In genomic region chr1:47374501-47374900, GRCh38 we compare ENCODE assay signal across 25 cellular contexts. TPM values are rescaled to one million over a fixed set of nuclear protein-coding genes. Genes with fewer than 3 reads are reported as not detected.
DNase-seq lines count a peak whose midpoint lies in the region; ATAC-seq, FAIRE-seq and TF ChIP-seq lines count a peak whose summit lies in the region.
"Had no signal": no experiment of that assay in that cellular context is flagged by ENCODE, and none has a peak within 500 bp of the region (broad histone marks: within the 10 kb centered on the region; RNA-seq: fewer than 3 reads in every experiment).

No MANE protein-coding gene starts in this region.

- no peaks in the 10 kb centered on the region for H3K27me3 Mint-ChIP-seq in activated naive CD4-positive, alpha-beta T cell treated with anti-CD3 and anti-CD28 coated beads, Interleukin-2, amount 50 U/mL, for 24 hours
- no peaks in the 10 kb centered on the region for H3K27me3 Mint-ChIP-seq in activated naive CD4-positive, alpha-beta T cell treated with anti-CD3 and anti-CD28 coated beads for 36 hours (ENCODE audit: low read depth)
- H3K27me3 Mint-ChIP-seq: CD4-positive, alpha-beta T cell; CD8-positive, alpha-beta memory T cell had no signal

- no peak for TF ChIP-seq POLR2A in K562 (conservative IDR thresholded peaks at IDR 0.05)

- H3K4me1 ChIP-seq in K562 (replicated peaks in 1 of 2; ENCODE audit: control insufficient read depth in 2 of 2, insufficient read depth in 2 of 2, low read length in 2 of 2), result peaks cover 0 to 14% of the 10 kb centered on the region in 2 experiments; a peak in 2 of 5 replicates
- H3K4me1 ChIP-seq: BE2C had no signal

- H3K4me3 ChIP-seq in K562, result no peak overlapping the region
- H3K4me3 ChIP-seq: BLaER1 treated with 17β-estradiol and CSF1 and Interleukin-3, amounts not matched to agents 10 nM and 100 nM; GM12878; GM23248 had no signal

- no peak overlapping the region for H3K27ac ChIP-seq in K562 (ENCODE audit: extremely low read depth, low read depth, low read length)
- H3K27ac ChIP-seq: 22Rv1; BLaER1 treated with 17β-estradiol and CSF1 and Interleukin-3, amounts not matched to agents 10 nM and 100 nM; GM23248 had no signal

- intact Hi-C loops in activated naive CD4-positive, alpha-beta T cell treated with anti-CD3 and anti-CD28 coated beads for 36 hours (cut with micrococcal nuclease), result no loop called here
- intact Hi-C loops in K562 (cut with micrococcal nuclease), result loop anchor here (5.0 kb wide), 1 partner anchor 37 kb away; no protein-coding TSS in a partner anchor

- in situ Hi-C loops in K562 (cut with MboI), result no loop called here

- no peaks in the 10 kb centered on the region for H3K9me1 ChIP-seq in K562 (ENCODE audit: control insufficient read depth, insufficient read depth, low read length)

- H3K36me3 ChIP-seq in K562 (ENCODE audit: control insufficient read depth, insufficient read depth, low read length), result peaks cover 89% of the 10 kb centered on the region

- TF ChIP-seq CTCF in K562 (IDR thresholded peaks at IDR 0.05 in 2 of 3, conservative IDR thresholded peaks at IDR 0.05 in 1 of 3; ENCODE audit: insufficient read depth in 2 of 3, low read depth in 1 of 3, low read length in 3 of 3), result no peak

- H3K9me3 ChIP-seq in K562 (replicated peaks; ENCODE audit: control insufficient read depth, insufficient read depth, low read depth, low read length), result no peaks in the 10 kb centered on the region
- H3K9me3 ChIP-seq: BE2C; BLaER1 treated with 17β-estradiol and CSF1 and Interleukin-3, amounts not matched to agents 10 nM and 100 nM had no signal

- no peaks in the 10 kb centered on the region for H3K79me2 ChIP-seq in K562 (ENCODE audit: control insufficient read depth, insufficient read depth, low read length)

- peaks cover 12% of the 10 kb centered on the region for H3K36me3 Mint-ChIP-seq in activated naive CD4-positive, alpha-beta T cell treated with anti-CD3 and anti-CD28 coated beads, Interleukin-2, amount 50 U/mL, for 24 hours
- H3K36me3 Mint-ChIP-seq in activated naive CD4-positive, alpha-beta T cell treated with anti-CD3 and anti-CD28 coated beads for 36 hours (ENCODE audit: low read depth), result peaks cover 31% of the 10 kb centered on the region

- TF ChIP-seq RAD21 in K562 (CRISPR knock-in tag; conservative IDR thresholded peaks at IDR 0.05 in 1 of 2, IDR thresholded peaks at IDR 0.05 in 1 of 2), result no peak

- POLR2A ChIA-PET in K562 (lab: Yijun Ruan, JAX), result interaction anchor here (1.1 to 1.2 kb wide), 2 partner anchors 10 to 16 kb away, joined by 4 to 5 read pairs; no protein-coding TSS in a partner anchor

- TF ChIP-seq EP300 in K562 (IDR thresholded peaks at IDR 0.05; ENCODE audit: low read length), result no peak

- no peak overlapping the region for H3K4me3 Mint-ChIP-seq in activated naive CD4-positive, alpha-beta T cell treated with anti-CD3 and anti-CD28 coated beads, Interleukin-2, amount 50 U/mL, for 24 hours
- H3K4me3 Mint-ChIP-seq in activated naive CD4-positive, alpha-beta T cell treated with anti-CD3 and anti-CD28 coated beads for 36 hours, result no peak overlapping the region
- H3K4me3 Mint-ChIP-seq: CD14-positive monocyte; CD4-positive, alpha-beta T cell; CD8-positive, alpha-beta memory T cell had no signal

- no peaks in the 10 kb centered on the region for H4K20me1 ChIP-seq in K562 (replicated peaks; ENCODE audit: control insufficient read depth, insufficient read depth, low read length)

- no peaks in the 10 kb centered on the region for H3K4me1 Mint-ChIP-seq in activated naive CD4-positive, alpha-beta T cell treated with anti-CD3 and anti-CD28 coated beads, Interleukin-2, amount 50 U/mL, for 24 hours
- H3K4me1 Mint-ChIP-seq in activated naive CD4-positive, alpha-beta T cell treated with anti-CD3 and anti-CD28 coated beads for 36 hours (ENCODE audit: low read depth), result no peaks in the 10 kb centered on the region
- H3K4me1 Mint-ChIP-seq: CD14-positive monocyte; CD8-positive, alpha-beta memory T cell had no signal

- 85% methylated on average over 1 of the region's 1 CpG for WGBS in K562 (ENCODE audit: insufficient coverage, low coverage, missing lambda C conversion rate)

- H3K9ac ChIP-seq in K562 (ENCODE audit: insufficient read depth in 1 of 2, low read depth in 2 of 2, low read length in 2 of 2), result no peak overlapping the region
- H3K9ac ChIP-seq: BLaER1 treated with 17β-estradiol and CSF1 and Interleukin-3, amounts not matched to agents 10 nM and 100 nM; GM23248 had no signal

- FAIRE-seq in K562 (lab: Jason Lieb, UNC) (no peak), frontal cortex (lab: Jason Lieb, UNC) (peak; percentile 23)
- FAIRE-seq: A204.1, GM12878, H1 had no signal

- BruUV-seq in K562 (replicated peaks; lab: Mats Ljungman, UMichigan), result no TSS peak

- no peak overlapping the region for H3K4me2 ChIP-seq in K562 (ENCODE audit: insufficient read depth, low read length)
- H3K4me2 ChIP-seq: BLaER1 treated with 17β-estradiol and CSF1 and Interleukin-3, amounts not matched to agents 10 nM and 100 nM had no signal

- no peak for ATAC-seq in K562
- ATAC-seq: GM12878 had no signal

- H3K9me3 Mint-ChIP-seq in activated naive CD4-positive, alpha-beta T cell treated with anti-CD3 and anti-CD28 coated beads, Interleukin-2, amount 50 U/mL, for 24 hours, result no peaks in the 10 kb centered on the region
- no peaks in the 10 kb centered on the region for H3K9me3 Mint-ChIP-seq in activated naive CD4-positive, alpha-beta T cell treated with anti-CD3 and anti-CD28 coated beads for 36 hours
- H3K9me3 Mint-ChIP-seq: CD14-positive monocyte; CD4-positive, alpha-beta T cell; CD8-positive, alpha-beta memory T cell had no signal

- CTCF ChIA-PET in activated naive CD4-positive, alpha-beta T cell treated with anti-CD3 and anti-CD28 coated beads for 36 hours (lab: Charles Lee), result no interaction called here
- CTCF ChIA-PET in K562 (lab: Yijun Ruan, JAX; ENCODE audit: low intra/inter-chr PET ratio), result no interaction called here

- H2AFZ ChIP-seq in K562 (ENCODE audit: low read depth, low read length), result no peak overlapping the region
- H2AFZ ChIP-seq: GM23248 had no signal

- H3K27me3 ChIP-seq in K562 (ENCODE audit: control insufficient read depth in 2 of 2, insufficient read depth in 2 of 2, low read length in 2 of 2), result no peaks in the 10 kb centered on the region
- H3K27me3 ChIP-seq: BE2C; BLaER1 treated with 17β-estradiol and CSF1 and Interleukin-3, amounts not matched to agents 10 nM and 100 nM had no signal

- H3K27ac Mint-ChIP-seq in activated naive CD4-positive, alpha-beta T cell treated with anti-CD3 and anti-CD28 coated beads, Interleukin-2, amount 50 U/mL, for 24 hours, result peak overlapping the region; percentile 30
- H3K27ac Mint-ChIP-seq in activated naive CD4-positive, alpha-beta T cell treated with anti-CD3 and anti-CD28 coated beads for 36 hours, result no peak overlapping the region
- H3K27ac Mint-ChIP-seq: CD4-positive, alpha-beta T cell; CD8-positive, alpha-beta memory T cell had no signal

- no peak for DNase-seq in activated naive CD4-positive, alpha-beta T cell treated with anti-CD3 and anti-CD28 coated beads for 36 hours
- no peak for DNase-seq in K562 (ENCODE audit: extremely low read depth in 1 of 4, low spot score in 3 of 4)
- DNase-seq in frontal cortex (ENCODE audit: low spot score in 2 of 2), result no peak
- no peak for DNase-seq in activated gamma-delta T cell (lab: John Stamatoyannopoulos, UW)
- no peak for DNase-seq in HUDEP-2 (lab: John Stamatoyannopoulos, UW; ENCODE audit: unreplicated experiment in 76 of 76)
- DNase-seq in NCI-H1105 (lab: John Stamatoyannopoulos, UW), result no peak
- DNase-seq in effector CD4-positive, alpha-beta T cell, result no peak
- DNase-seq: AML-193; BE2C; Calu3; CD4-positive, alpha-beta T cell; CD8-positive, alpha-beta memory T cell; COR-L47; DND-41; GDM1; GM23248; H7; HCEC 1CT had no signal

RNA-seq across cellular contexts. Expression of gene CMPK1, which starts 40.9 kb away (rescaled TPM):
- 100 to 1,000 TPM; 104 to 105 TPM for total RNA-seq in activated naive CD4-positive, alpha-beta T cell treated with anti-CD3 and anti-CD28 coated beads for 36 hours
- 15.9 and 61.9 TPM in 2 replicates for total RNA-seq in K562 (2011; cell fraction: chromatin; rRNA removed; ENCODE audit: low replicate concordance)
- 11.5 and 12.6 TPM in 2 replicates for total RNA-seq in K562 (2011; cell fraction: nucleolus; rRNA removed)
- 42.5 and 72.0 TPM in 2 replicates for total RNA-seq in K562 (2011; cell fraction: nucleoplasm; rRNA removed)
- total RNA-seq in K562 (2014; rRNA removed), result 107 TPM in 2 replicates
- total RNA-seq in K562 (2014; rRNA removed; fragmentation: Illumina TruSeq; extraction: Trizol), result 197 and 229 TPM in 2 replicates
- total RNA-seq in K562 (2015; rRNA removed; fragmentation: Illumina TruSeq; extraction: Trizol), result 175 and 194 TPM in 2 replicates
- 164 and 165 TPM in 2 replicates for total RNA-seq in K562 (2021)
- 70.2 and 89.2 TPM in 2 replicates for polyA plus RNA-seq in K562 (2011; rRNA removed)
- 15.0 and 29.0 TPM in 2 replicates for polyA plus RNA-seq in K562 (2011; cell fraction: cytosol; rRNA removed)
- polyA plus RNA-seq in K562 (2011; cell fraction: nucleus; rRNA removed), result 9.9 and 19.2 TPM in 2 replicates
- 117 and 148 TPM in 2 replicates for polyA plus RNA-seq in K562 (2012)
- 169 and 179 TPM in 2 replicates for polyA plus RNA-seq in K562 (2014; fragmentation: Illumina TruSeq; extraction: Trizol)
- polyA plus RNA-seq in K562 (2014; fragmentation: Nextera tagmentation; extraction: Ambion mirVana), result 10 to 100 TPM; 54.5 to 67.3 TPM
- 116 and 126 TPM in 2 replicates for polyA plus RNA-seq in K562 (2014; rRNA removed)
- 92.8 and 128 TPM in 2 replicates for polyA minus RNA-seq in K562 (2011; rRNA and poly(A)+ RNA removed)
- polyA minus RNA-seq in K562 (2011; cell fraction: cytosol; rRNA and poly(A)+ RNA removed), result 72.8 and 77.2 TPM in 2 replicates
- 10.1 and 20.4 TPM in 2 replicates for polyA minus RNA-seq in K562 (2011; cell fraction: nucleus; rRNA and poly(A)+ RNA removed)
- 150 TPM for total RNA-seq in frontal cortex

RNA-seq across cellular contexts. Expression of gene FOXE3, which starts 41.6 kb away (rescaled TPM):
- not detected for total RNA-seq in activated naive CD4-positive, alpha-beta T cell treated with anti-CD3 and anti-CD28 coated beads for 36 hours
- not detected in 2 replicates for total RNA-seq in K562 (2011; cell fraction: chromatin; rRNA removed; ENCODE audit: low replicate concordance)
- not detected in 2 replicates for total RNA-seq in K562 (2011; cell fraction: nucleolus; rRNA removed)
- total RNA-seq in K562 (2011; cell fraction: nucleoplasm; rRNA removed), result not detected in 2 replicates
- total RNA-seq in K562 (2014; rRNA removed) (not detected in 2 replicates), K562 (2014; rRNA removed; fragmentation: Illumina TruSeq; extraction: Trizol) (not detected in 2 replicates), K562 (2015; rRNA removed; fragmentation: Illumina TruSeq; extraction: Trizol) (not detected in 2 replicates), K562 (2021) (not detected in 2 replicates), frontal cortex (not detected)
- polyA plus RNA-seq in K562 (2011; rRNA removed) (not detected in 2 replicates), K562 (2014; fragmentation: Illumina TruSeq; extraction: Trizol) (not detected in 2 replicates), K562 (2014; fragmentation: Nextera tagmentation; extraction: Ambion mirVana) (not detected), K562 (2014; rRNA removed) (not detected in 2 replicates)
- polyA plus RNA-seq in K562 (2011; cell fraction: cytosol; rRNA removed), result not detected in 2 replicates
- polyA plus RNA-seq in K562 (2011; cell fraction: nucleus; rRNA removed), result 0.10 TPM in 1 of 2 replicates, not detected in the other
- 0.04 TPM in 1 of 2 replicates, not detected in the other for polyA plus RNA-seq in K562 (2012)
- polyA minus RNA-seq in K562 (2011; rRNA and poly(A)+ RNA removed), result not detected in 2 replicates
- not detected in 2 replicates for polyA minus RNA-seq in K562 (2011; cell fraction: cytosol; rRNA and poly(A)+ RNA removed)
- not detected in 2 replicates for polyA minus RNA-seq in K562 (2011; cell fraction: nucleus; rRNA and poly(A)+ RNA removed)
- total RNA-seq: Calu3; CD4-positive, alpha-beta T cell; CD8-positive, alpha-beta memory T cell; GM12878; GM23248; H1 had no signal
- polyA plus RNA-seq: CD14-positive monocyte; CD8-positive, alpha-beta memory T cell; GM23248 had no signal
